2 cellular contexts compared by ENCODE assay signal in the genomic region with DNA sequence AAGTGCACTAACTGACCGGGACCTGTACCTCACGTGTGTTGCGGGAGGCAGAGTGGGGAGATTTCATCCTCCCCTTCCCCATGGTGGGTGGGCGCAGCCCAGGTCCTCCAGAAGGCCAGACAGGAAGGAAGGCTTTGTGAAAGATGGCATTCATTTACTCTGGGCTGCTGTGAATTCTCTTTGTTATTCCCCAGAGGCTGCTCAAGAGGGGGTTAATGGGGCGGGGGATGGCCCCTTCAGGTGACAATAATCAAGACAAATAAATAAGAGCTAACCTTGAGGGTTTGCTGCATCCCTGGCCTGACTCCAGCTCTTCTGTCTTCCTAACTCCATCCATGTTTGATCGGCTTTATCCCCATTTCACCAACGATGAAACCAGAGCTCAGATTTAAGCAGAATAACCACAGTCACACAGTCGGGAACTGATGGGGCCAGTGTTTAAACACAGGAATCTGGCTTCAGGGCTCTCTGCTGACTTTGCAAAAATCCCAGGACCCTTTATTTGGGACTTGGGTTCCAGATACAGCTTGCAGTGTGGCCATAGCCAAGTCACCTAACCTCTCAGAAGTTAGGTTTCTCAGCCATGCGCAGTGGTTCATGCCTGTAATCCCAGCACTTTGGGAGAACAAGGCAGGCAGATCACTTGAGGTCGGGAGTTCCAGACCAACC.
TF ChIP-seq lines count a peak whose summit lies in the region.

No MANE protein-coding gene starts in this region.

TF ChIP-seq in A549, 52 proteins besides CTCF, POLR2A, EP300 and RAD21:
- peak; percentile 91 for TF ChIP-seq MAFK (IDR thresholded peaks at IDR 0.05; ENCODE audit: partially characterized antibody)
- TF ChIP-seq ZC3H11A (IDR thresholded peaks at IDR 0.05): no peak
- TF ChIP-seq EHF (CRISPR knock-in tag; IDR thresholded peaks at IDR 0.05): no peak

TF ChIP-seq in endothelial cell of umbilical vein, 7 proteins besides CTCF, POLR2A, EP300 and RAD21:
- no peak for TF ChIP-seq EZH2 (IDR thresholded peaks at IDR 0.05; ENCODE audit: borderline replicate concordance, low read depth, low read length, severe bottlenecking)
- no peak for TF ChIP-seq POLR2AphosphoS5 (IDR thresholded peaks at IDR 0.05; ENCODE audit: insufficient read depth, low read depth, low read length)
- no peak for TF ChIP-seq GATA2 (IDR thresholded peaks at IDR 0.05; ENCODE audit: insufficient read depth, insufficient read length, low read depth, low read length)
- no peak for TF ChIP-seq MYC (IDR thresholded peaks at IDR 0.05; ENCODE audit: low read depth, low read length)
- no peak for TF ChIP-seq JUN (IDR thresholded peaks at IDR 0.05; ENCODE audit: borderline replicate concordance, insufficient read depth, insufficient read length, low read depth)
- TF ChIP-seq, protein P1, sequence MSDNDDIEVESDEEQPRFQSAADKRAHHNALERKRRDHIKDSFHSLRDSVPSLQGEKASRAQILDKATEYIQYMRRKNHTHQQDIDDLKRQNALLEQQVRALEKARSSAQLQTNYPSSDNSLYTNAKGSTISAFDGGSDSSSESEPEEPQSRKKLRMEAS (IDR thresholded peaks at IDR 0.05; ENCODE audit: insufficient read depth, insufficient read length): no peak
- TF ChIP-seq FOS (IDR thresholded peaks at IDR 0.05; ENCODE audit: borderline replicate concordance, insufficient read depth, low read length): no peak
